11 cellular contexts compared by ENCODE assay signal in the genomic region with DNA sequence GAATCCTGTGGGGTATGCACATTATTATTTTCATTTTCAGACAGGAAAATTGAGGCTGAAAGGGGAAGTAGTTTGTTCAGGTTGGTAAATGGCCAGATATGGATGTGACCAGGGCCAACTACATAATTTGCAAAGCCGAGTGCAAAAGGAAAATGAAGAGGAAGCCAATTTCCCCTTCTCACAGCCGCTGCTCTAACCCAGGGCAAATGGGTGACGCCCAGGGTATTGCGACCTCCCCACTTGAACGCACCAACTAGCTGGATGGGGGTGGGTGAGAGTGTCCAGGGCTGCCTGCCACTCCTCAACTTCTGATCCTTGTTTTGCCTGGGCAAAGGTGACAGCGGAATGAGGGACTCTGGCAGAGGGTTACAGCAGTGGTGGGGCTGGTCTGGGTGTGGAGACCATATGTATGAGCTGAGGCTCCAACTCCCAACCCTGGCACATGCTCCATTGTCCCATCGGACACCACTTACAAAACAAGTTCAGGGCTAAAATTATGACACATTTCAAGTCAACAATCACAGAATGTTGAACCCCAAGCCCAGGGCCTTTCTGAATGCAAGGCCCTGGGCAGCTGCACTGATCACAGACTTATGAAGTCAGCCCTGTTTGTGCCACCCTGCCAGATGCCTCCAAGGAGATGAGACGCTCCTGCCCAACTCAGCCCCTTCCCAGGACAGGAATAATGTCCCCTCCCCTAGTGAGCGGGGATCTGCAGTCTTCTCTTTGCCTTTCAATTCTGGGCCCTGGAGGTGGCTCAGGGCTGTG. TPM values are rescaled to one million over a fixed set of nuclear protein-coding genes. Genes with fewer than 3 reads are reported as not detected.
DNase-seq lines count a peak whose midpoint lies in the region; ATAC-seq, FAIRE-seq and TF ChIP-seq lines count a peak whose summit lies in the region.
"Had no signal": no experiment of that assay in that cellular context is flagged by ENCODE, and none has a peak within 500 bp of the region (broad histone marks: within the 10 kb centered on the region; RNA-seq: fewer than 3 reads in every experiment).

No MANE protein-coding gene starts in this region.

- H3K9ac ChIP-seq in MM.1S (ENCODE audit: low read length) (no peak overlapping the region), endothelial cell of umbilical vein (replicated peaks; ENCODE audit: extremely low read depth, insufficient read depth, low read length) (no peak overlapping the region)

- H4K20me1 ChIP-seq in MM.1S (ENCODE audit: insufficient read depth, low read length) (no peaks in the 10 kb centered on the region), endothelial cell of umbilical vein (replicated peaks; ENCODE audit: control insufficient read depth, extremely low read depth, insufficient read depth, low read length) (no peaks in the 10 kb centered on the region)

- DNase-seq in MM.1S (peak; percentile 32), endothelial cell of umbilical vein (ENCODE audit: low read depth, low spot score) (peak; percentile 27), NCI-H2107 (lab: John Stamatoyannopoulos, UW) (no peak), RKO (ENCODE audit: low spot score) (no peak)
- DNase-seq in stimulated activated naive B cell treated with anti-CD40 and anti-IgM and Interleukin-4, amounts not matched to agents 10 μg/mL and 1 μg/mL and 100 μg/mL, for 72 hours, result peak; percentile 18
- DNase-seq in T-helper 2 cell treated with Interferon-gamma antibody and Interleukin-4, amounts not matched to agents 5 μg/mL and 100 μg/mL, for 36 hours (ENCODE audit: low spot score), result no peak
- DNase-seq: foreskin keratinocyte had no signal

- no peak for TF ChIP-seq CTCF in MM.1S (IDR thresholded peaks at IDR 0.05; ENCODE audit: low read length)
- TF ChIP-seq CTCF in endothelial cell of umbilical vein (IDR thresholded peaks at IDR 0.05; ENCODE audit: extremely low read depth in 1 of 2, insufficient read depth in 1 of 2, low read depth in 1 of 2, low read length in 2 of 2), result no peak

- CTCF ChIA-PET in endothelial cell of umbilical vein (lab: Charles Lee), result interaction anchor here (4.2 kb wide), 1 partner anchor 18 kb away, joined by 30 read pairs; no protein-coding TSS in a partner anchor

- no peaks in the 10 kb centered on the region for H3K9me3 Mint-ChIP-seq in stimulated activated naive B cell treated with anti-CD40 and anti-IgM and Interleukin-4, amounts not matched to agents 10 μg/mL and 1 μg/mL and 100 μg/mL, for 72 hours
- no peaks in the 10 kb centered on the region for H3K9me3 Mint-ChIP-seq in T-helper 2 cell treated with Interferon-gamma antibody and Interleukin-4, amounts not matched to agents 5 μg/mL and 100 μg/mL, for 36 hours

- H3K79me2 ChIP-seq in MM.1S (ENCODE audit: low read length) (no peaks in the 10 kb centered on the region), endothelial cell of umbilical vein (ENCODE audit: control insufficient read depth, insufficient read depth, low read length) (no peaks in the 10 kb centered on the region)

- intact Hi-C loops in endothelial cell of umbilical vein (cut with micrococcal nuclease), result no loop called here

- POLR2A ChIA-PET in endothelial cell of umbilical vein (lab: Charles Lee), result interaction anchor here (0.6 kb wide), 1 partner anchor 101 kb away, joined by 3 read pairs; a partner anchor contains a TSS

- no peaks in the 10 kb centered on the region for H3K9me1 ChIP-seq in endothelial cell of umbilical vein (replicated peaks; ENCODE audit: control insufficient read depth, extremely low read depth, insufficient read depth, low read length)

- BruUV-seq in endothelial cell of umbilical vein (replicated peaks; lab: Mats Ljungman, UMichigan), result no TSS peak

- H3K27me3 Mint-ChIP-seq in stimulated activated naive B cell treated with anti-CD40 and anti-IgM and Interleukin-4, amounts not matched to agents 10 μg/mL and 1 μg/mL and 100 μg/mL, for 72 hours, result no peaks in the 10 kb centered on the region
- peaks cover 42% of the 10 kb centered on the region for H3K27me3 Mint-ChIP-seq in T-helper 2 cell treated with Interferon-gamma antibody and Interleukin-4, amounts not matched to agents 5 μg/mL and 100 μg/mL, for 36 hours (ENCODE audit: low read depth)

- TF ChIP-seq POLR2A in endothelial cell of umbilical vein (IDR thresholded peaks at IDR 0.05; ENCODE audit: low read depth, low read length), result no peak

- peak overlapping the region; percentile 19; the same call in 1 of the 2 replicates for H2AFZ ChIP-seq in MM.1S (ENCODE audit: low read length)
- H2AFZ ChIP-seq in endothelial cell of umbilical vein (ENCODE audit: low read depth, low read length), result peak overlapping the region; percentile 26

- peak overlapping the region; percentile 2; the same call in 1 of the 2 replicates for H3K27ac ChIP-seq in MM.1S (ENCODE audit: low read length)
- no peak overlapping the region for H3K27ac ChIP-seq in endothelial cell of umbilical vein (ENCODE audit: insufficient read depth, low read depth, low read length)
- H3K27ac ChIP-seq: foreskin keratinocyte, SJSA1 had no signal

- H3K27me3 ChIP-seq in MM.1S (replicated peaks; ENCODE audit: insufficient read depth, low read length) (no peaks in the 10 kb centered on the region; the same call in 1 of the 2 replicates), endothelial cell of umbilical vein (ENCODE audit: control insufficient read depth in 2 of 2, insufficient read depth in 2 of 2, low read length in 2 of 2) (peaks cover 7 to 9% of the 10 kb centered on the region in 2 experiments)
- H3K27me3 ChIP-seq: foreskin keratinocyte, SJSA1 had no signal

- ATAC-seq in GM19438 (IDR thresholded peaks at IDR 0.05; ENCODE audit: low read depth, unreplicated experiment), result peak; percentile 68
- ATAC-seq in stimulated activated naive B cell treated with anti-CD40 and anti-IgM and Interleukin-4, amounts not matched to agents 10 μg/mL and 1 μg/mL and 100 μg/mL, for 72 hours (replicated peaks), result peak; percentile 70 to 78
- ATAC-seq: foreskin keratinocyte had no signal

- H3K4me1 ChIP-seq in MM.1S (ENCODE audit: low read length) (peaks cover 22% of the 10 kb centered on the region), endothelial cell of umbilical vein (ENCODE audit: control insufficient read depth, extremely low read depth, insufficient read depth, low read length) (no peaks in the 10 kb centered on the region)
- H3K4me1 ChIP-seq: foreskin keratinocyte had no signal

- H3K36me3 ChIP-seq in MM.1S (replicated peaks; ENCODE audit: insufficient read depth, low read length) (no peaks in the 10 kb centered on the region), endothelial cell of umbilical vein (ENCODE audit: control insufficient read depth in 2 of 2, extremely low read depth in 1 of 2, insufficient read depth in 2 of 2, low read length in 2 of 2) (no peaks in the 10 kb centered on the region)
- H3K36me3 ChIP-seq: SJSA1 had no signal

- H3F3A ChIP-seq in MM.1S (ENCODE audit: insufficient read depth, low read length), result peaks cover 7% of the 10 kb centered on the region; the same call in 1 of the 2 replicates

- dilution Hi-C loops in endothelial cell of umbilical vein (cut with MboI; ENCODE audit: extremely low pct_ligation_motif_present, low sequenced_read_pairs), result no loop called here

- peak overlapping the region; percentile 64 for H3K4me2 ChIP-seq in MM.1S (ENCODE audit: low read depth, low read length)
- no peak overlapping the region for H3K4me2 ChIP-seq in endothelial cell of umbilical vein (ENCODE audit: insufficient read depth, low read length)

- H3K36me3 Mint-ChIP-seq in stimulated activated naive B cell treated with anti-CD40 and anti-IgM and Interleukin-4, amounts not matched to agents 10 μg/mL and 1 μg/mL and 100 μg/mL, for 72 hours, result no peaks in the 10 kb centered on the region
- no peaks in the 10 kb centered on the region for H3K36me3 Mint-ChIP-seq in T-helper 2 cell treated with Interferon-gamma antibody and Interleukin-4, amounts not matched to agents 5 μg/mL and 100 μg/mL, for 36 hours (ENCODE audit: low read depth)

- no peak for FAIRE-seq in endothelial cell of umbilical vein (lab: Jason Lieb, UNC)

- H3K9me3 ChIP-seq in MM.1S (replicated peaks; ENCODE audit: insufficient read depth, low read length) (no peaks in the 10 kb centered on the region), endothelial cell of umbilical vein (replicated peaks; ENCODE audit: control insufficient read depth, insufficient read depth, low read length) (no peaks in the 10 kb centered on the region)
- H3K9me3 ChIP-seq: SJSA1 had no signal

- no peak overlapping the region for H3K27ac Mint-ChIP-seq in stimulated activated naive B cell treated with anti-CD40 and anti-IgM and Interleukin-4, amounts not matched to agents 10 μg/mL and 1 μg/mL and 100 μg/mL, for 72 hours
- no peak overlapping the region for H3K27ac Mint-ChIP-seq in T-helper 2 cell treated with Interferon-gamma antibody and Interleukin-4, amounts not matched to agents 5 μg/mL and 100 μg/mL, for 36 hours

- H3K4me3 Mint-ChIP-seq in stimulated activated naive B cell treated with anti-CD40 and anti-IgM and Interleukin-4, amounts not matched to agents 10 μg/mL and 1 μg/mL and 100 μg/mL, for 72 hours, result no peak overlapping the region
- no peak overlapping the region for H3K4me3 Mint-ChIP-seq in T-helper 2 cell treated with Interferon-gamma antibody and Interleukin-4, amounts not matched to agents 5 μg/mL and 100 μg/mL, for 36 hours

- H3K4me3 ChIP-seq in MM.1S (ENCODE audit: low read length), result 0 out of 2 replicates have a peak overlapping the region, but pooled peaks have one; percentile 0
- no peak overlapping the region for H3K4me3 ChIP-seq in endothelial cell of umbilical vein (replicated peaks in 1 of 3; ENCODE audit: insufficient read depth in 1 of 3, low read depth in 1 of 3, low read length in 3 of 3)
- H3K4me3 ChIP-seq: SJSA1 had no signal

- H3K9me2 ChIP-seq in MM.1S (replicated peaks; ENCODE audit: insufficient read depth, low read length), result no peaks in the 10 kb centered on the region

- peaks cover 26 to 32% of the 10 kb centered on the region in 2 donors for H3K4me1 Mint-ChIP-seq in stimulated activated naive B cell treated with anti-CD40 and anti-IgM and Interleukin-4, amounts not matched to agents 10 μg/mL and 1 μg/mL and 100 μg/mL, for 72 hours
- peaks cover 3% of the 10 kb centered on the region for H3K4me1 Mint-ChIP-seq in T-helper 2 cell treated with Interferon-gamma antibody and Interleukin-4, amounts not matched to agents 5 μg/mL and 100 μg/mL, for 36 hours (ENCODE audit: low read depth)

RNA-seq across cellular contexts. Expression of a gene that starts 1.7 kb away (rescaled TPM):
- total RNA-seq in endothelial cell of umbilical vein, result not detected in 2 replicates
- polyA plus RNA-seq in endothelial cell of umbilical vein, result not detected in 2 replicates
- polyA plus RNA-seq in endothelial cell of umbilical vein (2011; cell fraction: cytosol; rRNA removed), result not detected in 2 replicates
- polyA plus RNA-seq in endothelial cell of umbilical vein (2011; cell fraction: nucleus; rRNA removed), result not detected in 2 replicates
- polyA plus RNA-seq in endothelial cell of umbilical vein (2012), result not detected in 2 replicates
- not detected in 2 replicates for polyA minus RNA-seq in endothelial cell of umbilical vein
- polyA minus RNA-seq in endothelial cell of umbilical vein (2011; cell fraction: cytosol; rRNA and poly(A)+ RNA removed), result not detected
- polyA minus RNA-seq in endothelial cell of umbilical vein (2011; cell fraction: nucleus; rRNA and poly(A)+ RNA removed), result not detected in 2 replicates
- total RNA-seq: foreskin keratinocyte, renal cortical epithelial cell, SJSA1, subcutaneous adipose tissue had no signal
- polyA plus RNA-seq: foreskin keratinocyte had no signal

RNA-seq across cellular contexts. Expression of a gene that starts 46.2 kb away (rescaled TPM):
- 111 and 113 TPM in 2 replicates for total RNA-seq in endothelial cell of umbilical vein
- 42.3 and 70.9 TPM in 2 replicates for polyA plus RNA-seq in endothelial cell of umbilical vein
- 43.6 and 47.2 TPM in 2 replicates for polyA plus RNA-seq in endothelial cell of umbilical vein (2011; cell fraction: cytosol; rRNA removed)
- polyA plus RNA-seq in endothelial cell of umbilical vein (2011; cell fraction: nucleus; rRNA removed), result 299 and 437 TPM in 2 replicates
- polyA plus RNA-seq in endothelial cell of umbilical vein (2012), result 108 and 113 TPM in 2 replicates
- polyA minus RNA-seq in endothelial cell of umbilical vein, result 43.9 and 55.7 TPM in 2 replicates
- 12.1 TPM for polyA minus RNA-seq in endothelial cell of umbilical vein (2011; cell fraction: cytosol; rRNA and poly(A)+ RNA removed)
- 95.7 and 120 TPM in 2 replicates for polyA minus RNA-seq in endothelial cell of umbilical vein (2011; cell fraction: nucleus; rRNA and poly(A)+ RNA removed)

RNA-seq across cellular contexts. Expression of a gene that starts 57.9 kb away (rescaled TPM):
- 55.0 and 56.0 TPM in 2 replicates for total RNA-seq in endothelial cell of umbilical vein
- polyA plus RNA-seq in endothelial cell of umbilical vein, result 24.3 and 24.5 TPM in 2 replicates
- 30.6 and 30.7 TPM in 2 replicates for polyA plus RNA-seq in endothelial cell of umbilical vein (2011; cell fraction: cytosol; rRNA removed)
- 30.4 and 39.3 TPM in 2 replicates for polyA plus RNA-seq in endothelial cell of umbilical vein (2011; cell fraction: nucleus; rRNA removed)
- 21.8 and 30.3 TPM in 2 replicates for polyA plus RNA-seq in endothelial cell of umbilical vein (2012)
- polyA minus RNA-seq in endothelial cell of umbilical vein, result 26.8 and 27.1 TPM in 2 replicates
- 19.5 TPM for polyA minus RNA-seq in endothelial cell of umbilical vein (2011; cell fraction: cytosol; rRNA and poly(A)+ RNA removed)
- 11.1 and 20.3 TPM in 2 replicates for polyA minus RNA-seq in endothelial cell of umbilical vein (2011; cell fraction: nucleus; rRNA and poly(A)+ RNA removed)

Comparison
In these comparisons a context has a peak if more than half of its experiments do, and no peak if none do; other contexts are left out.
1. DNase-seq: peak in MM.1S (single experiment), endothelial cell of umbilical vein (single experiment) and stimulated activated naive B cell treated with anti-CD40 and anti-IgM and Interleukin-4, amounts not matched to agents 10 μg/mL and 1 μg/mL and 100 μg/mL, for 72 hours (single experiment); none in NCI-H2107 (single experiment), RKO (single experiment) and T-helper 2 cell treated with Interferon-gamma antibody and Interleukin-4, amounts not matched to agents 5 μg/mL and 100 μg/mL, for 36 hours (single experiment).